In genomic region chr4:41882622-41883347, GRCh38 we compare ENCODE assay signal across 8 cellular contexts. TPM values are rescaled to one million over a fixed set of nuclear protein-coding genes. Genes with fewer than 3 reads are reported as not detected.
DNase-seq lines count a peak whose midpoint lies in the region; ATAC-seq and TF ChIP-seq lines count a peak whose summit lies in the region.

No MANE protein-coding gene starts in this region.

- H3K4me1 ChIP-seq in iPS-20b (ENCODE audit: insufficient read depth, low read length): peaks cover 10% of the 10 kb centered on the region; the same call in 1 of the 2 replicates

- ATAC-seq in GM19372 (IDR thresholded peaks at IDR 0.05; ENCODE audit: low read depth, unreplicated experiment) (peak; percentile 84), T-helper 17 cell (peak; percentile 91), HG03378 (IDR thresholded peaks at IDR 0.05; ENCODE audit: unreplicated experiment) (no peak)

- H3K4me3 ChIP-seq in astrocyte of the spinal cord (ENCODE audit: low read depth, low read length): no peak overlapping the region
- H3K4me3 ChIP-seq in iPS-20b (ENCODE audit: low read length): peak overlapping the region; percentile 54

- DNase-seq in T-helper 17 cell (peak; percentile 27 to 45 (median 35)), astrocyte of the spinal cord (ENCODE audit: low read depth, low spot score) (peak; percentile 42)
- DNase-seq in stimulated activated CD4-positive, alpha-beta T cell treated with anti-CD3 and anti-CD28 coated beads, Interleukin-2, amount 100 ng/mL, for 24 hours: peak; percentile 64 to 69

- H3K9me3 ChIP-seq in T-helper 17 cell (ENCODE audit: control insufficient read depth, low read length, poor library complexity, severe bottlenecking): no peaks in the 10 kb centered on the region
- peaks cover 4% of the 10 kb centered on the region; the same call in 1 of the 2 replicates for H3K9me3 ChIP-seq in iPS-20b (ENCODE audit: insufficient read depth, low read depth, low read length)

- no peak overlapping the region for H3K9ac ChIP-seq in iPS-20b (ENCODE audit: low read depth, low read length)

- H3K36me3 Mint-ChIP-seq in IgD-negative memory B cell (no peaks in the 10 kb centered on the region), T-helper 17 cell (ENCODE audit: low read depth) (peaks cover 3% of the 10 kb centered on the region)

- H3K4me3 Mint-ChIP-seq in IgD-negative memory B cell (peak overlapping the region; percentile 44 to 75 (median 56)), T-helper 17 cell (peak overlapping the region; percentile 74)

- in situ Hi-C loops in astrocyte of the spinal cord (cut with HindIII; ENCODE audit: low sequenced_read_pairs): no loop called here

- H3K4me1 Mint-ChIP-seq in IgD-negative memory B cell: peaks cover 6 to 16% (median 10%) of the 10 kb centered on the region in 3 donors
- peaks cover 16% of the 10 kb centered on the region for H3K4me1 Mint-ChIP-seq in T-helper 17 cell

- H3K27me3 ChIP-seq in iPS-20b (ENCODE audit: insufficient read depth, low read length): peaks cover 100% of the 10 kb centered on the region

- H3K27ac Mint-ChIP-seq in IgD-negative memory B cell: peak overlapping the region in 1 of 3 donors; percentile 23
- no peak overlapping the region for H3K27ac Mint-ChIP-seq in T-helper 17 cell

- peaks cover 0 to 2% (median 0%) of the 10 kb centered on the region in 3 donors for H3K9me3 Mint-ChIP-seq in IgD-negative memory B cell

- TF ChIP-seq CTCF in C4-2B (conservative IDR thresholded peaks at IDR 0.05) (peak; percentile 79), astrocyte of the spinal cord (IDR thresholded peaks at IDR 0.05; ENCODE audit: low read depth, low read length) (peak; percentile 90)

- no peak overlapping the region for H3K27ac ChIP-seq in C4-2B
- no peak overlapping the region for H3K27ac ChIP-seq in iPS-20b (ENCODE audit: low read length)

- H3K27me3 Mint-ChIP-seq in IgD-negative memory B cell (peaks cover 42% of the 10 kb centered on the region), T-helper 17 cell (peaks cover 74% of the 10 kb centered on the region)

- no peaks in the 10 kb centered on the region for H3K36me3 ChIP-seq in iPS-20b (ENCODE audit: insufficient read depth, low read depth, low read length)

RNA-seq across cellular contexts. Expression of gene TMEM33, which starts 52.4 kb away (rescaled TPM):
- polyA plus RNA-seq in IgD-negative memory B cell: 19.9 TPM
- 10 to 100 TPM; 26.1 to 29.5 TPM for total RNA-seq in T-helper 17 cell
